Comparison of ENCODE assay signal across 27 cellular contexts in the genomic region with DNA sequence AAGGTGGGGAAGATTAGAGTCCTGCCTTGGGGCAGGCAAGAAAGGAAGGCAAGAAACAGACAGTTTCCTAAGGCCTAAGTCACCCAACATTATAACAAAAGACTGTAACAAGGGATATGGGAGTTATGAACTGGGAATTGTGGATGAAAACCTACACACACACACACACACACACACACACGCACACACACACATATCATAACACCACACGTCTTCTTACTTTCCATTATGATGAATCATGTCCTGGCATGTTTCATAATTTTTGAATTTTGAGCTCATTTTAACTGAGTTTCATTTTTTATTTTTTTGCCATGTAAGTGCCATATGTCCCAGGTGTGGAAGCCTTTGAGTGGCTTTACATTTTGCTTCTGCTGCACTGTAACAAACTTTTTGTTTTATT. TPM values are rescaled to one million over a fixed set of nuclear protein-coding genes. Genes with fewer than 3 reads are reported as not detected.
"Had no signal": no experiment of that assay in that cellular context is flagged by ENCODE, and none has a peak within 500 bp of the region (broad histone marks: within the 10 kb centered on the region; RNA-seq: fewer than 3 reads in every experiment).

No MANE protein-coding gene starts in this region.

- H3K9me3 ChIP-seq: esophagus muscularis mucosa, gastrocnemius medialis, left lung, ovary, psoas muscle, sigmoid colon, thyroid gland, vagina had no signal

- H3K4me1 ChIP-seq: esophagus muscularis mucosa, gastrocnemius medialis, left lung, psoas muscle, sigmoid colon, thyroid gland, vagina had no signal

- DNase-seq: dorsolateral prefrontal cortex; effector CD4-positive, alpha-beta T cell; gastrocnemius medialis; left cardiac atrium; left lung; midbrain; natural killer cell; occipital lobe; ovary; posterior cingulate gyrus; psoas muscle; right cardiac atrium; sigmoid colon; stimulated activated CD4-positive, alpha-beta T cell treated with anti-CD3 and anti-CD28 coated beads, Interleukin-2, amount 100 ng/mL, for 24 hours; stimulated activated CD4-positive, alpha-beta T cell treated with anti-CD3 and anti-CD28 coated beads, Interleukin-4, amount 100 ng/mL, for 24 hours; stimulated activated naive CD4-positive, alpha-beta T cell treated with Interleukin-2 at 50 U/mL for 16 hours; thyroid gland; trophoblast cell had no signal

- H3K9me3 Mint-ChIP-seq: natural killer cell; stimulated activated effector memory CD8-positive, alpha-beta T cell treated with anti-CD3 and anti-CD28 coated beads, Interleukin-12 subunit alpha, Interleukin-12 subunit beta, amount 100 ng/mL, for 72 hours had no signal

- H3K4me1 Mint-ChIP-seq: natural killer cell; stimulated activated effector memory CD8-positive, alpha-beta T cell treated with anti-CD3 and anti-CD28 coated beads, Interleukin-12 subunit alpha, Interleukin-12 subunit beta, amount 100 ng/mL, for 72 hours had no signal

- H3K27me3 ChIP-seq: ovary, thyroid gland, vagina had no signal

- H3K27ac Mint-ChIP-seq: natural killer cell; stimulated activated effector memory CD8-positive, alpha-beta T cell treated with anti-CD3 and anti-CD28 coated beads, Interleukin-12 subunit alpha, Interleukin-12 subunit beta, amount 100 ng/mL, for 72 hours had no signal

- H3K4me3 Mint-ChIP-seq: natural killer cell; stimulated activated effector memory CD8-positive, alpha-beta T cell treated with anti-CD3 and anti-CD28 coated beads, Interleukin-12 subunit alpha, Interleukin-12 subunit beta, amount 100 ng/mL, for 72 hours had no signal

- H3K36me3 Mint-ChIP-seq: natural killer cell; stimulated activated effector memory CD8-positive, alpha-beta T cell treated with anti-CD3 and anti-CD28 coated beads, Interleukin-12 subunit alpha, Interleukin-12 subunit beta, amount 100 ng/mL, for 72 hours had no signal

- H3K27ac ChIP-seq: dorsolateral prefrontal cortex, esophagus muscularis mucosa, gastrocnemius medialis, left lung, ovary, psoas muscle, sigmoid colon, thyroid gland, vagina had no signal

- H3K4me3 ChIP-seq: dorsolateral prefrontal cortex, esophagus muscularis mucosa, gastrocnemius medialis, left lung, ovary, psoas muscle, sigmoid colon, thyroid gland, vagina had no signal

- H3K36me3 ChIP-seq: esophagus muscularis mucosa, gastrocnemius medialis, left lung, ovary, sigmoid colon, thyroid gland, vagina had no signal

- ATAC-seq: gastrocnemius medialis; left cardiac atrium; left lung; natural killer cell; psoas muscle; right cardiac atrium; stimulated activated effector memory CD8-positive, alpha-beta T cell treated with anti-CD3 and anti-CD28 coated beads, Interleukin-12 subunit alpha, Interleukin-12 subunit beta, amount 100 ng/mL, for 72 hours had no signal

RNA-seq across cellular contexts. Expression of a gene that starts 29.9 kb away (rescaled TPM):
- total RNA-seq: epithelial cell of proximal tubule, fibroblast of villous mesenchyme, glomerular endothelial cell, lung microvascular endothelial cell, natural killer cell, renal cortical epithelial cell, skeletal muscle tissue had no signal
